In genomic region chr18:63017977-63018376, GRCh38 we compare ENCODE assay signal across 9 cellular contexts.
"Had no signal": no experiment of that assay in that cellular context is flagged by ENCODE, and none has a peak within 500 bp of the region (broad histone marks: within the 10 kb centered on the region; RNA-seq: fewer than 3 reads in every experiment).

No MANE protein-coding gene starts in this region.

- H3K27ac Mint-ChIP-seq: GM23338, H9, HFFc6 had no signal

- H3K4me3 Mint-ChIP-seq: GM23338, H9, HFFc6 had no signal

- H3K4me1 ChIP-seq: HAP-1 had no signal

- H3K9ac ChIP-seq: GM23248 had no signal

- H2AFZ ChIP-seq: GM23248, GM23338 had no signal

- H3K4me3 ChIP-seq: GM23248, GM23338, HAP-1 had no signal

- H3K27ac ChIP-seq: GM23248 had no signal

- DNase-seq: GM23248, GOT3, H7, H9, HCEC 1CT, HFFc6 had no signal

- ATAC-seq: GM23338, HCT116 had no signal

- H3K36me3 ChIP-seq: HAP-1 had no signal

- H3K9me3 ChIP-seq: HAP-1 had no signal

- H3K4me2 ChIP-seq: GM23338 had no signal
